6 cellular contexts compared by ENCODE assay signal in genomic region chr15:77375133-77375532, GRCh38.
"Had no signal": no experiment of that assay in that cellular context is flagged by ENCODE, and none has a peak within 500 bp of the region (broad histone marks: within the 10 kb centered on the region; RNA-seq: fewer than 3 reads in every experiment).

No MANE protein-coding gene starts in this region.

- FAIRE-seq: GM12878, GM12891, GM18507, GM19239 had no signal

- DNase-seq: GDM1, GF-D8 had no signal

- ATAC-seq: GM12878 had no signal

- H3K4me3 ChIP-seq: GM12878 had no signal
